9 cellular contexts compared by ENCODE assay signal in the genomic region with DNA sequence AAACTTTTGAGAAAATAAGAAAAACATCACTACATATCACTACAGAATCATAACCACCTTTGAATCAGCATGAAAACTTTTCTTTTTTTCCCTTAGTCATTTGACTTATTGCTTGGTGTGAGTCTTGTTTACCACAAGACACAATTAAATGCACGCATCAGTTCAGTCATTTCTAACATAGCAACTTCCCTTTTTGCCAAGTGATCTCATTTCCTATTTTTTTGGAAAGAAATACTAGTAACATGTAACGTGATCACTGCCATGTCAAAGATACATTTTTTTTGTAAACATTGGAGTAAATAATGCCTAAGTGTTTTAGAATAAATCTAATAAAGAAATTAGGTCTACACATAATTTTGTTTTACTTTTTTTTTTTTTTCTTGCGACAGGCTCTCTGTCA. TPM values are rescaled to one million over a fixed set of nuclear protein-coding genes. Genes with fewer than 3 reads are reported as not detected.
DNase-seq lines count a peak whose midpoint lies in the region; ATAC-seq and TF ChIP-seq lines count a peak whose summit lies in the region.
"Had no signal": no experiment of that assay in that cellular context is flagged by ENCODE, and none has a peak within 500 bp of the region (broad histone marks: within the 10 kb centered on the region; RNA-seq: fewer than 3 reads in every experiment).

No MANE protein-coding gene starts in this region.

- H3K4me1 Mint-ChIP-seq in naive thymus-derived CD4-positive, alpha-beta T cell: peaks cover 0 to 14% (median 0%) of the 10 kb centered on the region in 7 donors
- H3K4me1 Mint-ChIP-seq in type B pancreatic cell (ENCODE audit: unreplicated experiment): peaks cover 7% of the 10 kb centered on the region

- intact Hi-C loops in naive thymus-derived CD4-positive, alpha-beta T cell (cut with micrococcal nuclease): no loop called here

- no peaks in the 10 kb centered on the region for H3K27me3 ChIP-seq in naive thymus-derived CD4-positive, alpha-beta T cell (ENCODE audit: control insufficient read depth in 2 of 2, insufficient read depth in 2 of 2, low read length in 2 of 2)

- DNase-seq in NOMO-1 treated with dmso at 0.1 percent for 144 hours (lab: John Stamatoyannopoulos, UW; ENCODE audit: unreplicated experiment): peak; percentile 86
- DNase-seq in naive thymus-derived CD4-positive, alpha-beta T cell: no peak
- DNase-seq in NCI-H2171 treated with DMSO at 0.1 percent for 48 hours (lab: John Stamatoyannopoulos, UW): no peak
- no peak for DNase-seq in activated CD4-positive, alpha-beta T cell treated with anti-CD3 and anti-CD28 coated beads for 1 hour
- DNase-seq in type B pancreatic cell (ENCODE audit: extremely low spot score, unreplicated experiment): no peak
- no peak for DNase-seq in NCI-H510A treated with DMSO at 0.1 percent for 48 hours (lab: John Stamatoyannopoulos, UW)

- POLR2A ChIA-PET in naive thymus-derived CD4-positive, alpha-beta T cell (lab: Charles Lee): no interaction called here

- CTCF ChIA-PET in naive thymus-derived CD4-positive, alpha-beta T cell (lab: Charles Lee): no interaction called here

- TF ChIP-seq CTCF in type B pancreatic cell (conservative IDR thresholded peaks at IDR 0.05): no peak

- peaks cover 0 to 4% (median 0%) of the 10 kb centered on the region in 11 donors for H3K9me3 Mint-ChIP-seq in naive thymus-derived CD4-positive, alpha-beta T cell
- peaks cover 7% of the 10 kb centered on the region for H3K9me3 Mint-ChIP-seq in type B pancreatic cell

- H3K4me3 Mint-ChIP-seq in naive thymus-derived CD4-positive, alpha-beta T cell: no peak overlapping the region
- H3K4me3 Mint-ChIP-seq in type B pancreatic cell: no peak overlapping the region

- H3K36me3 Mint-ChIP-seq in naive thymus-derived CD4-positive, alpha-beta T cell: peaks cover 0 to 2% (median 0%) of the 10 kb centered on the region in 5 donors
- H3K36me3 Mint-ChIP-seq in type B pancreatic cell: no peaks in the 10 kb centered on the region

- ATAC-seq in GM18867 (IDR thresholded peaks at IDR 0.05; ENCODE audit: unreplicated experiment): peak; percentile 85
- peak; percentile 78 for ATAC-seq in HG02678 (IDR thresholded peaks at IDR 0.05; ENCODE audit: unreplicated experiment)
- peak; percentile 74 for ATAC-seq in naive thymus-derived CD4-positive, alpha-beta T cell

- H3K27me3 Mint-ChIP-seq in naive thymus-derived CD4-positive, alpha-beta T cell: peaks cover 0 to 22% (median 18%) of the 10 kb centered on the region in 5 donors
- H3K27me3 Mint-ChIP-seq in type B pancreatic cell: peaks cover 10% of the 10 kb centered on the region

- H3K27ac ChIP-seq in naive thymus-derived CD4-positive, alpha-beta T cell (ENCODE audit: low read depth, low read length): no peak overlapping the region
- H3K27ac ChIP-seq: thoracic aorta had no signal

- H3K36me3 ChIP-seq in naive thymus-derived CD4-positive, alpha-beta T cell (ENCODE audit: control insufficient read depth in 2 of 3, insufficient read depth in 3 of 3, low read length in 3 of 3): no peaks in the 10 kb centered on the region
- H3K36me3 ChIP-seq: thoracic aorta had no signal

- no peak overlapping the region for H3K4me3 ChIP-seq in naive thymus-derived CD4-positive, alpha-beta T cell (ENCODE audit: low read length)
- H3K4me3 ChIP-seq: thoracic aorta had no signal

- no peak overlapping the region for H3K27ac Mint-ChIP-seq in naive thymus-derived CD4-positive, alpha-beta T cell
- no peak overlapping the region for H3K27ac Mint-ChIP-seq in type B pancreatic cell

- H3K9me3 ChIP-seq in naive thymus-derived CD4-positive, alpha-beta T cell (ENCODE audit: control insufficient read depth in 2 of 3, low read length in 3 of 3): no peaks in the 10 kb centered on the region
- H3K9me3 ChIP-seq: thoracic aorta had no signal

- H3K4me1 ChIP-seq in naive thymus-derived CD4-positive, alpha-beta T cell (ENCODE audit: control insufficient read depth in 2 of 2, insufficient read depth in 2 of 2, low read length in 2 of 2): no peaks in the 10 kb centered on the region

RNA-seq across cellular contexts. Expression of gene CXCL8, which starts 5.1 kb away (rescaled TPM):
- 100 to 1,000 TPM in 2 of 5 experiments, 1 to 10 TPM in 3; 1.8 to 501 (median 4.4) TPM for total RNA-seq in naive thymus-derived CD4-positive, alpha-beta T cell
- under 1 TPM in 1 of 2 donors, not detected in 1; 0.20 TPM for polyA plus RNA-seq in naive thymus-derived CD4-positive, alpha-beta T cell
- total RNA-seq in type B pancreatic cell (ENCODE audit: low replicate concordance): 2.7 and 3.3 TPM in 2 replicates
